ENCODE assay signal across 20 cellular contexts in the genomic region with DNA sequence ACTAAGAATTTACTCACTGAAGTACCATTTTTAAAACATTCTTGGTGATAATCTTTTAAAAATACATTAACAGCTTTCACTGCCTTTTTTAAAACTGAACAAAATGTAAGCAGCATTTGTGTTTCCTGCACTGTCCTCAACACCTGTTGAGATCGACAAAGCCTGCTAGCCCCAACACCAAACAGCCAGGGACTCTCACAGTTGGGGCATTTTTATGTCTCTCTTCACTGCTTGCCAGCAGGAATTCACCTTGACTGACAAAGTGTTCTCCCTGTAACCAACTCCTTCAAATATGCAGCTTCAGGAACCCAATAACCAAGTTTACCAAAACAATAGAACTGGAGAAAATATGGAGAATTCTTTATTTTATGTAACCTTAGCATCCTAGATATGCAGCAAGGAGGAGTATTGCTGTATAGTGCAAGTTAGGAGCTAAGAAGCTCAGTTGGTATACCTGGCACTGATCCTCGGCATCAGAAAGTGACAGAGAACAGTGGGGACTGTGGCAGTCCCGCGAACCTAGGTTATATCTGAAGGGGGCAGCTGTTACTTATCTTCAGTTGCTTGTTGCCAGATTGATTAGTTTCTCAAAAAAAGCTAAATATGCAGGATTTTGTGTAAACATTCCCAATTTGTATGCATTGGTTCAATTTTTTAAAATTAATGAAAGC.
DNase-seq lines count a peak whose midpoint lies in the region; ATAC-seq, FAIRE-seq and TF ChIP-seq lines count a peak whose summit lies in the region.
"Had no signal": no experiment of that assay in that cellular context is flagged by ENCODE, and none has a peak within 500 bp of the region (broad histone marks: within the 10 kb centered on the region; RNA-seq: fewer than 3 reads in every experiment).

No MANE protein-coding gene starts in this region.

- CTCF ChIA-PET in IMR-90 (lab: Yijun Ruan, JAX) (no interaction called here), H1 (lab: Charles Lee; ENCODE audit: partially characterized antibody) (interaction anchor here (1.0 kb wide), 1 partner anchor 8 kb away, joined by 4 read pairs; no protein-coding TSS in a partner anchor)

- H3K9me3 ChIP-seq in H9 (ENCODE audit: control insufficient read depth, low read depth, low read length) (no peaks in the 10 kb centered on the region), IMR-90 (ENCODE audit: control insufficient read depth, insufficient read depth, low read length) (no peaks in the 10 kb centered on the region), H1 (ENCODE audit: insufficient read depth in 2 of 2, low read depth in 1 of 2, low read length in 1 of 2) (no peaks in the 10 kb centered on the region), thyroid gland (no peaks in the 10 kb centered on the region)
- H3K9me3 ChIP-seq: BE2C, Caco-2 had no signal

- no peak for TF ChIP-seq POLR2A in IMR-90 (IDR thresholded peaks at IDR 0.05; ENCODE audit: low read depth, low read length)
- no peak for TF ChIP-seq POLR2A in H1 (IDR thresholded peaks at IDR 0.05; ENCODE audit: control extremely low read depth in 1 of 2, low read depth in 2 of 2, low read length in 2 of 2)
- no peak for TF ChIP-seq POLR2A in thyroid gland (IDR thresholded peaks at IDR 0.05)

- dilution Hi-C loops in IMR-90 (cut with HindIII; ENCODE audit: low sequenced_read_pairs, unreplicated experiment): no loop called here

- H3K4me3 ChIP-seq in IMR-90 (ENCODE audit: insufficient read depth, low read depth, low read length) (no peak overlapping the region), H1 (ENCODE audit: extremely low read depth in 1 of 4, insufficient read depth in 2 of 4, low read depth in 3 of 4, low read length in 4 of 4) (no peak overlapping the region), thyroid gland (replicated peaks in 1 of 3) (no peak overlapping the region)

- peak overlapping the region in 2 of 3 experiments; percentile 76 to 83; a peak in 3 of 7 replicates for H3K27ac Mint-ChIP-seq in H9
- H3K27ac Mint-ChIP-seq: CD4-positive, CD25-positive, alpha-beta regulatory T cell; IgD-negative memory B cell had no signal

- no peak overlapping the region for H2BK5ac ChIP-seq in H9 (ENCODE audit: insufficient read length, low read length)
- H2BK5ac ChIP-seq in IMR-90 (ENCODE audit: low read depth, low read length, poor library complexity, severe bottlenecking): no peak overlapping the region
- H2BK5ac ChIP-seq in H1 (ENCODE audit: low read depth, low read length): no peak overlapping the region

- no peak overlapping the region for H3T11ph ChIP-seq in H9 (ENCODE audit: low read length)

- WGBS in H9 (ENCODE audit: extremely low coverage, insufficient read length, low lambda C conversion rate): no CpG with 5 or more reads among the region's 4 CpGs
- WGBS in IMR-90 (ENCODE audit: extremely low coverage in 2 of 2, insufficient read length in 1 of 2), 2 experiments: 88% methylated on average over 2 of the region's 4 CpGs; no CpG with 5 or more reads in 1 of the 2 experiments
- 75% methylated on average over 4 of the region's 4 CpGs; no CpG with 5 or more reads in 1 of the 2 experiments for WGBS in H1 (ENCODE audit: extremely low coverage in 1 of 2, insufficient coverage in 1 of 2, insufficient read length in 1 of 2, insufficient replicate concordance in 2 of 2, low coverage in 1 of 2, low lambda C conversion rate in 2 of 2, missing lambda C conversion rate in 1 of 2), 2 experiments
- 48 to 56% methylated on average over 4 of the region's 4 CpGs for WGBS in thyroid gland, 2 donors

- H2BK12ac ChIP-seq in H9 (ENCODE audit: insufficient read length, low read depth, low read length) (no peak overlapping the region), H1 (ENCODE audit: low read depth, low read length) (no peak overlapping the region)

- no TSS peak for BruUV-seq in IMR-90 (replicated peaks; lab: Mats Ljungman, UMichigan)

- H3K4ac ChIP-seq in H9 (ENCODE audit: low read depth, low read length): no peak overlapping the region
- no peak overlapping the region for H3K4ac ChIP-seq in IMR-90 (ENCODE audit: low read depth, low read length)
- no peak overlapping the region for H3K4ac ChIP-seq in H1 (replicated peaks; ENCODE audit: insufficient read length, low read depth, low read length)

- intact Hi-C loops in IMR-90 (cut with micrococcal nuclease) (no loop called here), thyroid gland (cut with DNase I) (no loop called here)

- no peaks in the 10 kb centered on the region for H3K36me3 Mint-ChIP-seq in H9 (ENCODE audit: insufficient read depth in 1 of 3, low read depth in 3 of 3)

- H3K79me1 ChIP-seq in H9 (ENCODE audit: insufficient read depth, low read depth, low read length, poor library complexity, severe bottlenecking): no peaks in the 10 kb centered on the region
- H3K79me1 ChIP-seq in IMR-90 (ENCODE audit: low read depth in 1 of 2, low read length in 2 of 2): no peaks in the 10 kb centered on the region
- no peaks in the 10 kb centered on the region for H3K79me1 ChIP-seq in H1 (ENCODE audit: low read depth, low read length)

- H3K9me3 Mint-ChIP-seq in H9: no peaks in the 10 kb centered on the region
- H3K9me3 Mint-ChIP-seq: CD4-positive, CD25-positive, alpha-beta regulatory T cell; IgD-negative memory B cell had no signal

- H3K4me1 Mint-ChIP-seq in H9: peaks cover 15 to 17% of the 10 kb centered on the region in 2 experiments
- H3K4me1 Mint-ChIP-seq: CD4-positive, CD25-positive, alpha-beta regulatory T cell; IgD-negative memory B cell had no signal

- TF ChIP-seq RAD21 in IMR-90 (IDR thresholded peaks at IDR 0.05; ENCODE audit: low read length): no peak
- TF ChIP-seq RAD21 in H1 (IDR thresholded peaks at IDR 0.05 in 1 of 2, conservative IDR thresholded peaks at IDR 0.05 in 1 of 2; ENCODE audit: low read depth in 2 of 2, low read length in 2 of 2): no peak

- TF ChIP-seq CTCF in H9 (conservative IDR thresholded peaks at IDR 0.05) (no peak), IMR-90 (conservative IDR thresholded peaks at IDR 0.05; ENCODE audit: low read depth, low read length) (no peak), H1 (IDR thresholded peaks at IDR 0.05; ENCODE audit: control extremely low read depth in 1 of 3, insufficient read depth in 1 of 3, low read depth in 1 of 3, low read length in 3 of 3) (no peak), thyroid gland (IDR thresholded peaks at IDR 0.05) (no peak)

- no peaks in the 10 kb centered on the region for H3K27me3 ChIP-seq in H9 (ENCODE audit: insufficient read depth, low read length)
- no peaks in the 10 kb centered on the region for H3K27me3 ChIP-seq in IMR-90 (ENCODE audit: control insufficient read depth, insufficient read depth, low read length)
- no peaks in the 10 kb centered on the region for H3K27me3 ChIP-seq in H1 (replicated peaks in 1 of 4; ENCODE audit: control insufficient read depth in 3 of 4, extremely low read depth in 1 of 4, insufficient read depth in 3 of 4, low read length in 3 of 4)
- H3K27me3 ChIP-seq in thyroid gland: no peaks in the 10 kb centered on the region
- H3K27me3 ChIP-seq: BE2C had no signal

- no peaks in the 10 kb centered on the region for H3K27me3 Mint-ChIP-seq in H9 (ENCODE audit: low read depth)
- H3K27me3 Mint-ChIP-seq: CD4-positive, CD25-positive, alpha-beta regulatory T cell; IgD-negative memory B cell had no signal

- H2AFZ ChIP-seq in H9 (ENCODE audit: low read length): no peak overlapping the region
- H2AFZ ChIP-seq in IMR-90 (replicated peaks; ENCODE audit: low read length, poor library complexity): no peak overlapping the region
- no peak overlapping the region for H2AFZ ChIP-seq in H1 (ENCODE audit: low read length)

- peaks cover 2% of the 10 kb centered on the region; the same call in 1 of the 2 replicates for H3K4me1 ChIP-seq in H9 (ENCODE audit: insufficient read depth, low read length)
- 0 out of 2 replicates have a peak, but pooled peaks cover 2% of the 10 kb centered on the region for H3K4me1 ChIP-seq in IMR-90 (ENCODE audit: control insufficient read depth, insufficient read depth, low read length)
- peaks cover 0 to 3% (median 0%) of the 10 kb centered on the region in 4 experiments; a peak in 1 of 7 replicates for H3K4me1 ChIP-seq in H1 (replicated peaks in 1 of 4; ENCODE audit: control insufficient read depth in 3 of 4, insufficient read depth in 4 of 4, low read length in 3 of 4)
- peaks cover 18 to 24% of the 10 kb centered on the region in 2 donors for H3K4me1 ChIP-seq in thyroid gland

- FAIRE-seq in H1 (lab: Jason Lieb, UNC): peak; percentile 75
- FAIRE-seq: A204.1, D721Med, GM12892, GM18507 had no signal

- H2BK120ac ChIP-seq in H9 (ENCODE audit: low read depth, low read length, poor library complexity, severe bottlenecking): no peak overlapping the region
- 0 out of 2 replicates have a peak overlapping the region, but pooled peaks have one; percentile 12 for H2BK120ac ChIP-seq in IMR-90 (ENCODE audit: low read depth, low read length)
- H2BK120ac ChIP-seq in H1 (replicated peaks; ENCODE audit: low read depth, low read length): no peak overlapping the region

- ATAC-seq in IMR-90 (ENCODE audit: low read depth) (no peak), GM21528 (IDR thresholded peaks at IDR 0.05; ENCODE audit: low FRiP score, unreplicated experiment) (no peak)

- H4K91ac ChIP-seq in H9 (ENCODE audit: insufficient read length, low read depth, low read length) (no peak overlapping the region), IMR-90 (ENCODE audit: insufficient read depth, low read depth, low read length) (no peak overlapping the region), H1 (replicated peaks; ENCODE audit: insufficient read length, low read length) (no peak overlapping the region)

- H3K18ac ChIP-seq in H9 (ENCODE audit: insufficient read length, low read depth, low read length): no peak overlapping the region
- H3K18ac ChIP-seq in IMR-90 (ENCODE audit: low read depth, low read length): no peak overlapping the region; the same call in 1 of the 2 replicates
- H3K18ac ChIP-seq in H1 (ENCODE audit: extremely low read depth, low read length): no peak overlapping the region

- H3K79me2 ChIP-seq in H9 (ENCODE audit: insufficient read depth, low read length) (no peaks in the 10 kb centered on the region), H1 (ENCODE audit: control insufficient read depth in 1 of 2, insufficient read depth in 2 of 2, low read length in 2 of 2) (no peaks in the 10 kb centered on the region)

- H3K27ac ChIP-seq in H9 (ENCODE audit: insufficient read length, low read depth, low read length) (no peak overlapping the region), IMR-90 (ENCODE audit: insufficient read depth, low read length) (no peak overlapping the region), H1 (ENCODE audit: low read depth, low read length) (no peak overlapping the region), thyroid gland (peak overlapping the region; percentile 50 to 74 (median 57))

- no peaks in the 10 kb centered on the region for H3K9me1 ChIP-seq in IMR-90 (ENCODE audit: insufficient read depth, low read length)

- H4K8ac ChIP-seq in H9 (replicated peaks; ENCODE audit: insufficient read length, low read depth, low read length) (no peak overlapping the region), IMR-90 (ENCODE audit: low read depth in 2 of 2, low read length in 2 of 2) (no peak overlapping the region; a peak in 1 of 4 replicates), H1 (ENCODE audit: extremely low read depth, insufficient read depth, low read length) (no peak overlapping the region)

- H4K5ac ChIP-seq in H9 (ENCODE audit: insufficient read length, low read depth, low read length) (no peak overlapping the region), IMR-90 (ENCODE audit: low read depth, low read length) (no peak overlapping the region), H1 (ENCODE audit: insufficient read length, low read depth, low read length) (no peak overlapping the region)

- H3K4me3 Mint-ChIP-seq in H9: no peak overlapping the region
- H3K4me3 Mint-ChIP-seq: CD4-positive, CD25-positive, alpha-beta regulatory T cell; IgD-negative memory B cell had no signal

- H3K23me2 ChIP-seq in H9 (ENCODE audit: insufficient read length, low read depth, low read length, poor library complexity, severe bottlenecking) (no peaks in the 10 kb centered on the region), H1 (ENCODE audit: low read depth, low read length) (no peaks in the 10 kb centered on the region)

- H3K23ac ChIP-seq in H9 (ENCODE audit: insufficient read length, low read depth, low read length) (no peak overlapping the region), IMR-90 (ENCODE audit: low read depth, low read length) (no peak overlapping the region), H1 (ENCODE audit: insufficient read length) (no peak overlapping the region)

- no peaks in the 10 kb centered on the region for H4K20me1 ChIP-seq in H9 (ENCODE audit: control insufficient read depth, insufficient read depth, insufficient read length)
- no peaks in the 10 kb centered on the region for H4K20me1 ChIP-seq in IMR-90 (ENCODE audit: insufficient read depth, low read length)
- no peaks in the 10 kb centered on the region for H4K20me1 ChIP-seq in H1 (replicated peaks in 1 of 2; ENCODE audit: control insufficient read depth in 1 of 2, insufficient read depth in 2 of 2, low read length in 2 of 2)

- H2BK20ac ChIP-seq in H9 (ENCODE audit: low read depth, low read length, poor library complexity, severe bottlenecking) (no peak overlapping the region), IMR-90 (ENCODE audit: low read depth, low read length) (no peak overlapping the region), H1 (ENCODE audit: low read length) (no peak overlapping the region)

- TF ChIP-seq EP300 in H1 (IDR thresholded peaks at IDR 0.05; ENCODE audit: borderline replicate concordance in 1 of 2, low read depth in 2 of 2, low read length in 2 of 2): no peak

- H3K36me3 ChIP-seq in IMR-90 (ENCODE audit: control insufficient read depth, insufficient read depth, low read length) (no peaks in the 10 kb centered on the region), H1 (ENCODE audit: control insufficient read depth in 2 of 4, insufficient read depth in 4 of 4, low read length in 3 of 4) (no peaks in the 10 kb centered on the region), thyroid gland (no peaks in the 10 kb centered on the region)
- H3K36me3 ChIP-seq: BE2C had no signal

- H3K4me2 ChIP-seq in H9 (ENCODE audit: insufficient read depth, insufficient read length, low read length) (no peak overlapping the region), IMR-90 (ENCODE audit: low read depth, low read length) (no peak overlapping the region), H1 (ENCODE audit: insufficient read depth in 1 of 2, low read depth in 2 of 2, low read length in 2 of 2) (no peak overlapping the region; a peak in 1 of 4 replicates)

- H2BK15ac ChIP-seq in H9 (ENCODE audit: low read depth, low read length) (no peak overlapping the region), IMR-90 (ENCODE audit: low read depth, low read length) (no peak overlapping the region), H1 (ENCODE audit: low read length) (no peak overlapping the region)

- H2AK9ac ChIP-seq in IMR-90 (replicated peaks; ENCODE audit: low read depth, low read length, poor library complexity): no peak overlapping the region

- DNase-seq in H9 (no peak), IMR-90 (no peak), H1 (ENCODE audit: low read depth in 1 of 2, low spot score in 2 of 2) (no peak), thyroid gland (peak in 1 of 2 donors; percentile 32), DMS153 (lab: John Stamatoyannopoulos, UW) (no peak), HuH-7.5 (ENCODE audit: low spot score) (no peak)
- DNase-seq: ACHN; BE2C; C1 segment of cervical spinal cord; CD4-positive, CD25-positive, alpha-beta regulatory T cell; GDM1; HCEC 1CT; KBM-7 had no signal

- POLR2A ChIA-PET in IMR-90 (lab: Charles Lee; ENCODE audit: unreplicated experiment) (interaction anchor here (0.6 kb wide), 1 partner anchor 62 kb away, joined by 3 read pairs; no protein-coding TSS in a partner anchor), H1 (lab: Charles Lee; ENCODE audit: partially characterized antibody) (interaction anchor here (0.7 to 0.9 kb wide), 3 partner anchors 9 to 187 kb away, joined by 3 read pairs; no protein-coding TSS in a partner anchor)

- in situ Hi-C loops in IMR-90 (cut with MboI; ENCODE audit: low sequenced_read_pairs): no loop called here

- H2AK5ac ChIP-seq in H9 (ENCODE audit: insufficient read length, low read length) (no peak overlapping the region), IMR-90 (ENCODE audit: low read depth, low read length) (no peak overlapping the region), H1 (ENCODE audit: low read depth, low read length) (no peak overlapping the region)

- H3K56ac ChIP-seq in H9 (ENCODE audit: insufficient read length, low read depth, low read length) (no peak overlapping the region), IMR-90 (ENCODE audit: extremely low read depth, insufficient read depth, low read length) (no peak overlapping the region), H1 (replicated peaks; ENCODE audit: insufficient read length, low read depth, low read length) (no peak overlapping the region)

- H3K9ac ChIP-seq in H9 (ENCODE audit: extremely low read depth, insufficient read length, low read length) (no peak overlapping the region), IMR-90 (ENCODE audit: low read depth, low read length) (no peak overlapping the region), H1 (replicated peaks in 1 of 4; ENCODE audit: extremely low read depth in 1 of 4, low read depth in 3 of 4, low read length in 3 of 4) (no peak overlapping the region)

- H3K14ac ChIP-seq in H9 (ENCODE audit: insufficient read depth, low read length) (no peak overlapping the region), IMR-90 (replicated peaks; ENCODE audit: low read depth, low read length) (no peak overlapping the region), H1 (ENCODE audit: insufficient read length) (no peak overlapping the region)

Comparison
In these comparisons a context has a peak if more than half of its experiments do, and no peak if none do; other contexts are left out.
1. H3K27ac ChIP-seq: peak in thyroid gland (3 of 3); none in H9 (single experiment), IMR-90 (single experiment) and H1 (single experiment).